In genomic region chr5:161096591-161096990, GRCh38 we compare ENCODE assay signal across 18 cellular contexts.
DNase-seq lines count a peak whose midpoint lies in the region; ATAC-seq, FAIRE-seq and TF ChIP-seq lines count a peak whose summit lies in the region.
"Had no signal": no experiment of that assay in that cellular context is flagged by ENCODE, and none has a peak within 500 bp of the region (broad histone marks: within the 10 kb centered on the region; RNA-seq: fewer than 3 reads in every experiment).

No MANE protein-coding gene starts in this region.

- no peak for ATAC-seq in HepG2
- no peak for ATAC-seq in right lobe of liver

- H2AK5ac ChIP-seq in neuronal stem cell (ENCODE audit: low read depth, low read length) = no peak overlapping the region

- H3K4me3 ChIP-seq in HepG2 (replicated peaks in 1 of 3; ENCODE audit: insufficient read depth in 1 of 3, low read depth in 2 of 3, low read length in 3 of 3) (no peak overlapping the region), right lobe of liver (no peak overlapping the region), epithelial cell of esophagus (ENCODE audit: low read length) (no peak overlapping the region), neuronal stem cell (ENCODE audit: low read length in 2 of 2) (no peak overlapping the region)
- H3K4me3 ChIP-seq: HAP-1, Peyer's patch, SJSA1 had no signal

- no peak overlapping the region for H4K8ac ChIP-seq in neuronal stem cell (ENCODE audit: low read depth, low read length)

- H3K27me3 ChIP-seq in HepG2 (ENCODE audit: control insufficient read depth in 1 of 2, insufficient read depth in 2 of 2, low read length in 2 of 2) = no peaks in the 10 kb centered on the region
- H3K27me3 ChIP-seq in right lobe of liver = no peaks in the 10 kb centered on the region
- no peaks in the 10 kb centered on the region for H3K27me3 ChIP-seq in neuronal stem cell (ENCODE audit: control insufficient read depth in 3 of 3, insufficient read depth in 3 of 3, low read depth in 1 of 3, low read length in 3 of 3)
- H3K27me3 ChIP-seq: Peyer's patch, SJSA1 had no signal

- H3K9me3 Mint-ChIP-seq in neural crest cell (no peaks in the 10 kb centered on the region), MCF 10A (ENCODE audit: unreplicated experiment) (no peaks in the 10 kb centered on the region)
- H3K9me3 Mint-ChIP-seq: CD4-positive, alpha-beta T cell had no signal

- H3K27ac Mint-ChIP-seq in neural crest cell (ENCODE audit: unreplicated experiment) (peak overlapping the region; percentile 88), MCF 10A (ENCODE audit: low read depth, unreplicated experiment) (no peak overlapping the region)
- H3K27ac Mint-ChIP-seq: CD4-positive, alpha-beta T cell had no signal

- no peaks in the 10 kb centered on the region for H4K20me1 ChIP-seq in HepG2 (ENCODE audit: insufficient read depth, low read length)

- no peak overlapping the region for H2BK120ac ChIP-seq in neuronal stem cell (ENCODE audit: low read depth, low read length)

- H3K4me3 Mint-ChIP-seq in neural crest cell = no peak overlapping the region
- H3K4me3 Mint-ChIP-seq in MCF 10A (ENCODE audit: unreplicated experiment) = no peak overlapping the region
- H3K4me3 Mint-ChIP-seq: CD4-positive, alpha-beta T cell had no signal

- no peaks in the 10 kb centered on the region for H3K36me3 Mint-ChIP-seq in neural crest cell (ENCODE audit: low read depth)
- no peaks in the 10 kb centered on the region for H3K36me3 Mint-ChIP-seq in MCF 10A (ENCODE audit: insufficient read depth, unreplicated experiment)

- H3K79me1 ChIP-seq in neuronal stem cell (ENCODE audit: low read depth, low read length) = no peaks in the 10 kb centered on the region

- CTCF ChIA-PET in HepG2 (lab: Yijun Ruan, JAX; ENCODE audit: low intra/inter-chr PET ratio, low total read pairs) (no interaction called here), MCF 10A (lab: Yijun Ruan, JAX) (interaction anchor here (0.5 to 0.7 kb wide), 4 partner anchors 14 to 1602 kb away, joined by 3 to 5 read pairs (median 4); no protein-coding TSS in a partner anchor)

- H3K9ac ChIP-seq in HepG2 (ENCODE audit: insufficient read depth, low read depth, low read length) (no peak overlapping the region), neuronal stem cell (ENCODE audit: low read depth, low read length, poor library complexity) (no peak overlapping the region)

- in situ Hi-C loops in HepG2 (cut with HindIII; ENCODE audit: extremely low pct_ligation_motif_present, low pct_unique_long_range_greater_than_20kb) = no loop called here

- no peak for TF ChIP-seq RAD21 in HepG2 (CRISPR knock-in tag; IDR thresholded peaks at IDR 0.05)

- H2BK15ac ChIP-seq in neuronal stem cell (ENCODE audit: low read length) = no peak overlapping the region

- no peak for TF ChIP-seq EP300 in HepG2 (IDR thresholded peaks at IDR 0.05; ENCODE audit: low read depth in 2 of 2, low read length in 2 of 2)
- TF ChIP-seq EP300 in HepG2 (CRISPR knock-in tag; IDR thresholded peaks at IDR 0.05; ENCODE audit: borderline replicate concordance) = no peak

- no peaks in the 10 kb centered on the region for H3K79me2 ChIP-seq in HepG2 (ENCODE audit: insufficient read depth, low read length)

- DNase-seq in HepG2 (ENCODE audit: low spot score) (no peak), right lobe of liver (no peak), epithelial cell of esophagus (ENCODE audit: low read depth) (peak; percentile 13), neural crest cell (ENCODE audit: low read depth, low spot score) (no peak), neuronal stem cell (ENCODE audit: low spot score) (no peak), NCI-H2227 (lab: John Stamatoyannopoulos, UW; ENCODE audit: unreplicated experiment) (no peak), NCI-H2107 treated with DMSO at 0.1 percent for 48 hours (lab: John Stamatoyannopoulos, UW; ENCODE audit: unreplicated experiment) (no peak), MCF 10A (ENCODE audit: unreplicated experiment) (no peak)
- DNase-seq: 8988T; CD4-positive, alpha-beta T cell; DMS153; EL; NCI-H1105; NK-92 treated with Interleukin-12 subunit alpha and Interleukin-12 subunit beta, amount 100 ng/mL, for 24 hours; Peyer's patch had no signal

- H3K27ac ChIP-seq in HepG2 (ENCODE audit: extremely low read length, insufficient read depth, low read length) = no peak overlapping the region
- no peak overlapping the region for H3K27ac ChIP-seq in right lobe of liver
- H3K27ac ChIP-seq in neuronal stem cell (replicated peaks; ENCODE audit: low read length) = no peak overlapping the region
- H3K27ac ChIP-seq: Peyer's patch, SJSA1 had no signal

- no peak overlapping the region for H3K18ac ChIP-seq in neuronal stem cell (ENCODE audit: low read length)

- TF ChIP-seq POLR2A in HepG2 (IDR thresholded peaks at IDR 0.05; ENCODE audit: insufficient read depth in 1 of 2, low read depth in 2 of 2, low read length in 2 of 2) (no peak), right lobe of liver (IDR thresholded peaks at IDR 0.05) (no peak)

- H3K4me1 Mint-ChIP-seq in neural crest cell (peaks cover 15% of the 10 kb centered on the region), MCF 10A (ENCODE audit: insufficient read depth, unreplicated experiment) (no peaks in the 10 kb centered on the region)

- no peaks in the 10 kb centered on the region for H3K36me3 ChIP-seq in HepG2 (replicated peaks in 1 of 2; ENCODE audit: control insufficient read depth in 1 of 2, insufficient read depth in 2 of 2, low read length in 2 of 2)
- no peaks in the 10 kb centered on the region for H3K36me3 ChIP-seq in right lobe of liver
- H3K36me3 ChIP-seq in neuronal stem cell (replicated peaks in 1 of 2; ENCODE audit: control insufficient read depth in 2 of 2, insufficient read depth in 2 of 2, low read length in 2 of 2) = no peaks in the 10 kb centered on the region
- H3K36me3 ChIP-seq: HAP-1, Peyer's patch, SJSA1 had no signal

- no TSS peak for BruUV-seq in HepG2 (replicated peaks; lab: Mats Ljungman, UMichigan)
- no TSS peak for BruUV-seq in MCF 10A (replicated peaks; lab: Mats Ljungman, UMichigan)

- intact Hi-C loops in HepG2 (cut with micrococcal nuclease; ENCODE audit: unreplicated experiment) (no loop called here), right lobe of liver (cut with DNase I) (no loop called here), MCF 10A (cut with micrococcal nuclease) (no loop called here)

- no peak overlapping the region for H2AFZ ChIP-seq in HepG2 (ENCODE audit: low read length)
- no peak overlapping the region for H2AFZ ChIP-seq in neuronal stem cell (ENCODE audit: low read length)

- H4K91ac ChIP-seq in neuronal stem cell (ENCODE audit: low read depth, low read length, poor library complexity) = no peak overlapping the region

- no peak overlapping the region for H2BK5ac ChIP-seq in neuronal stem cell (ENCODE audit: low read length)

- POLR2A ChIA-PET in HepG2 (lab: Yijun Ruan, JAX) (no interaction called here), MCF 10A (lab: Yijun Ruan, JAX) (no interaction called here)

- H3K27me3 Mint-ChIP-seq in neural crest cell (ENCODE audit: low read depth) (no peaks in the 10 kb centered on the region), MCF 10A (ENCODE audit: insufficient read depth, unreplicated experiment) (no peaks in the 10 kb centered on the region)
- H3K27me3 Mint-ChIP-seq: CD4-positive, alpha-beta T cell had no signal

- 0 out of 2 replicates have a peak overlapping the region, but pooled peaks have one; percentile 6 for H3K4me2 ChIP-seq in HepG2 (ENCODE audit: low read depth, low read length)
- H3K4me2 ChIP-seq in neuronal stem cell (ENCODE audit: insufficient read depth, low read length, poor library complexity, severe bottlenecking) = no peak overlapping the region

- H3K9me3 ChIP-seq in HepG2 (ENCODE audit: low read length) (no peaks in the 10 kb centered on the region), right lobe of liver (no peaks in the 10 kb centered on the region), neuronal stem cell (replicated peaks in 1 of 2; ENCODE audit: control insufficient read depth in 2 of 2, insufficient read depth in 1 of 2, low read depth in 1 of 2, low read length in 2 of 2) (no peaks in the 10 kb centered on the region)
- H3K9me3 ChIP-seq: HAP-1, Peyer's patch had no signal

- H3K14ac ChIP-seq in neuronal stem cell (ENCODE audit: low read length) = no peak overlapping the region

- no peak for FAIRE-seq in HepG2 (lab: Jason Lieb, UNC)
- FAIRE-seq: GM18507 had no signal

- H3K4ac ChIP-seq in neuronal stem cell (ENCODE audit: low read length) = no peak overlapping the region

- TF ChIP-seq CTCF in HepG2 (CRISPR knock-in tag; IDR thresholded peaks at IDR 0.05) = no peak
- no peak for TF ChIP-seq CTCF in right lobe of liver (IDR thresholded peaks at IDR 0.05)
- no peak for TF ChIP-seq CTCF in epithelial cell of esophagus (IDR thresholded peaks at IDR 0.05; ENCODE audit: insufficient read depth, low read depth, low read length, missing control alignments)
- no peak for TF ChIP-seq CTCF in neural crest cell (conservative IDR thresholded peaks at IDR 0.05)
- no peak for TF ChIP-seq CTCF in MCF 10A (IDR thresholded peaks at IDR 0.05; ENCODE audit: unreplicated experiment)

- no peak overlapping the region for H2BK12ac ChIP-seq in neuronal stem cell (ENCODE audit: low read length)

- H3K4me1 ChIP-seq in HepG2 (ENCODE audit: insufficient read depth, low read length) = 0 out of 2 replicates have a peak, but pooled peaks cover 8% of the 10 kb centered on the region
- H3K4me1 ChIP-seq in right lobe of liver = no peaks in the 10 kb centered on the region
- no peaks in the 10 kb centered on the region for H3K4me1 ChIP-seq in neuronal stem cell (ENCODE audit: control insufficient read depth in 2 of 2, insufficient read depth in 1 of 2, low read depth in 1 of 2, low read length in 2 of 2)
- H3K4me1 ChIP-seq: HAP-1, Peyer's patch, SJSA1 had no signal

- no peak overlapping the region for H3K23ac ChIP-seq in neuronal stem cell (ENCODE audit: low read depth, low read length, poor library complexity)

- 18% methylated on average over 4 of the region's 4 CpGs for WGBS in HepG2 (ENCODE audit: low lambda C conversion rate)
- WGBS in right lobe of liver (ENCODE audit: insufficient coverage, low coverage, low lambda C conversion rate, missing lambda C conversion rate) = 32% methylated on average over 4 of the region's 4 CpGs
- WGBS in neuronal stem cell (ENCODE audit: extremely low coverage in 2 of 2, insufficient read length in 2 of 2, insufficient replicate concordance in 1 of 2), 2 donors = no CpG with 5 or more reads among the region's 4 CpGs

TF ChIP-seq in HepG2, 621 proteins besides CTCF, POLR2A, EP300 and RAD21 (continues in another document):
- TF ChIP-seq ZFYVE20 (CRISPR knock-in tag; IDR thresholded peaks at IDR 0.05; ENCODE audit: borderline replicate concordance, low read depth) (no peak), HDAC6 (IDR thresholded peaks at IDR 0.05; ENCODE audit: low read depth, low read length) (no peak)
